Comparison of ENCODE assay signal across 8 cellular contexts in the genomic region with DNA sequence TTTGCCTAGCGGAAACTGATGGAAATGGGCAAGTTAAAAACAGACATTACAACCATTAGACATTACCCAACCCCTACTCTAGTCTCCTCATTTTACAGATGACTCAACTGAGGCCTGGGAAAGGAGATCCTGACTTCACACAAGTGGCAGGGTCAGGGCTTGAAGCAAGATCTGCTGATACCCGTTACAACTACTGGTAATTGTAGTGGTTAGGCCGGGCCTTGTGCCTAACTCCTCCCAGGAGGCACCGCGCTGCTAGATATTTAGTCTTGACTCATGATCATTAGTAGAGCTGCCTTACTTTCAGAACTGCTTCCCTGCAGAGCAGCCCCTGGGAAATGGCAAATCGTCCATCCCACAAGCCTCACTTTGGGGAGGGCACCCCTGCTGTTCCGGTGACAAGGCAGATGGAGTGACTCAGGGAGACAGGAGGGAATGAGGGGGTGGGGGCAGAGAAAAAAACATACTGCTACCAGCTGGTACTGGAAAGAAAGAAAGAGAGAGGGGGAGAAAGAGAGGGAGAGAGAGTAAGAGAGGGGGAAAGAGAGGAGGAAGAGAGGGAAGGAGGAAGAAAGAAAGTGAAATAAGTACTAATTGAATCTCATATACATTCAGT.
A peak's percentile ranks its signal among the peaks of the same experiment; 100 is the strongest.
DNase-seq lines count a peak whose midpoint lies in the region; ATAC-seq and TF ChIP-seq lines count a peak whose summit lies in the region.

No MANE protein-coding gene starts in this region.

- in situ Hi-C loops in GM18951 (cut with MboI; ENCODE audit: low sequenced_read_pairs, unreplicated experiment), result no loop called here

- TF ChIP-seq POLR2A in GM18951 (IDR thresholded peaks at IDR 0.05; ENCODE audit: extremely low read depth, insufficient read depth, insufficient read length), result peak; percentile 28

- CTCF ChIA-PET in AG04449 (lab: Yijun Ruan, JAX), result no interaction called here

- POLR2A ChIA-PET in AG04449 (lab: Yijun Ruan, JAX), result interaction anchor here (0.8 kb wide), 1 partner anchor 111 kb away, joined by 3 read pairs; no protein-coding TSS in a partner anchor

- TF ChIP-seq CTCF in AG04449 (IDR thresholded peaks at IDR 0.05; ENCODE audit: insufficient read depth, low read length, missing control alignments) (no peak), fibroblast of mammary gland (conservative IDR thresholded peaks at IDR 0.05; ENCODE audit: control insufficient read depth, insufficient read depth, low read depth, low read length) (no peak)

- H3K4me3 ChIP-seq in AG04449 (ENCODE audit: low read depth, low read length), result no peak overlapping the region; the same call in 1 of the 2 replicates
- no peak overlapping the region for H3K4me3 ChIP-seq in fibroblast of mammary gland (ENCODE audit: control insufficient read depth, low read depth, low read length)

- ATAC-seq in HG03025 (IDR thresholded peaks at IDR 0.05; ENCODE audit: low FRiP score, unreplicated experiment) (no peak), HG03342 (IDR thresholded peaks at IDR 0.05; ENCODE audit: unreplicated experiment) (no peak)

- DNase-seq in AG04449 (ENCODE audit: low read depth, low spot score) (peak; percentile 63), NCI-H2107 treated with DMSO at 0.1 percent for 48 hours (lab: John Stamatoyannopoulos, UW; ENCODE audit: unreplicated experiment) (peak; percentile 90), fibroblast of mammary gland (ENCODE audit: low read depth) (peak; percentile 96), retina (peak; percentile 7)
- peak; percentile 71 for DNase-seq in activated CD8-positive, alpha-beta memory T cell treated with anti-CD3 and anti-CD28 coated beads for 24 hours

Comparison
In these comparisons a context has a peak if more than half of its experiments do, and no peak if none do; other contexts are left out.
1. DNase-seq: peak in every context shown above with its lines; median percentile 96 in fibroblast of mammary gland; 90 in NCI-H2107 treated with DMSO at 0.1 percent for 48 hours; 71 in activated CD8-positive, alpha-beta memory T cell treated with anti-CD3 and anti-CD28 coated beads for 24 hours; 63 in AG04449; 7 in retina.